ENCODE assay signal across 38 cellular contexts in the genomic region with DNA sequence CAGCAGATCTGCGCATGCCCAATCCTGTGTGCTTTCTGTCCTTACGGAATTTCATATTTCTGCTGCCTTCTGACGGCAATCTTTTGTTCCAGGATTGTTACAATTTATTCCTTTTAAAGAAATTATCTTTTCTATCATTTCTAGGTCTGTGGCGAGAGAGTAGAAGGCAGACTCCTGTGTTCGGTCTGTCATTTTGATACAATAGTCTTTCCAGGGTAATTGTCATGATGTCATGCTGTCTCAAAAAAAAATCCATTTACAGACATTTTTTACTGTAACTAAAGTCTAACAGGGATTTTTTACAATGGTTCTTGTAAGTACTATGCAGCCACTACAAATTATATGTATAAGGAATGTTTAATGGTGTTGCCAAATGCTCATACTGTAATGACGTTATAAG. TPM values are rescaled to one million over a fixed set of nuclear protein-coding genes. Genes with fewer than 3 reads are reported as not detected.
"Had no signal": no experiment of that assay in that cellular context is flagged by ENCODE, and none has a peak within 500 bp of the region (broad histone marks: within the 10 kb centered on the region; RNA-seq: fewer than 3 reads in every experiment).

No MANE protein-coding gene starts in this region.

- H3K4me1 Mint-ChIP-seq: activated naive CD4-positive, alpha-beta T cell treated with anti-CD3 and anti-CD28 coated beads, Interleukin-2, amount 10 ng/mL, durations not matched to agents 7 days and 5 days; activated naive CD4-positive, alpha-beta T cell treated with anti-CD3 and anti-CD28 coated beads, Interleukin-2, amount 50 U/mL, for 24 hours; activated naive CD8-positive, alpha-beta T cell treated with anti-CD3 and anti-CD28 coated beads for 36 hours; activated naive CD8-positive, alpha-beta T cell treated with anti-CD3 and anti-CD28 coated beads, Interleukin-2, amount 10 ng/mL, durations not matched to agents 7 days and 5 days; activated naive CD8-positive, alpha-beta T cell treated with anti-CD3 and anti-CD28 coated beads, Interleukin-2, amount 50 U/mL, for 24 hours; activated T-helper 17 cell treated with anti-CD3 and anti-CD28 coated beads, Interleukin-2, amount 50 U/mL, for 72 hours; brain; central memory CD8-positive, alpha-beta T cell had no signal

- H3K9me3 Mint-ChIP-seq: activated naive CD4-positive, alpha-beta T cell treated with anti-CD3 and anti-CD28 coated beads for 36 hours; activated naive CD4-positive, alpha-beta T cell treated with anti-CD3 and anti-CD28 coated beads, Interleukin-2, amount 10 ng/mL, durations not matched to agents 7 days and 5 days; activated naive CD4-positive, alpha-beta T cell treated with anti-CD3 and anti-CD28 coated beads, Interleukin-2, amount 50 U/mL, for 72 hours; activated naive CD8-positive, alpha-beta T cell treated with anti-CD3 and anti-CD28 coated beads for 36 hours; activated naive CD8-positive, alpha-beta T cell treated with anti-CD3 and anti-CD28 coated beads, Interleukin-2, amount 10 ng/mL, durations not matched to agents 7 days and 5 days; activated naive CD8-positive, alpha-beta T cell treated with anti-CD3 and anti-CD28 coated beads, Interleukin-2, amount 50 U/mL, for 24 hours; activated T-cell treated with anti-CD3 and anti-CD28 coated beads, Interleukin-2, amount 50 U/mL, for 24 hours; activated T-cell treated with anti-CD3 and anti-CD28 coated beads, Interleukin-2, amount 50 U/mL, for 4 hours; activated T-cell treated with anti-CD3 and anti-CD28 coated beads, Interleukin-2, amount 50 U/mL, for 72 hours; activated T-helper 1 cell treated with anti-CD3 and anti-CD28 coated beads, Interleukin-12 subunit alpha, Interleukin-12 subunit beta, Interleukin-2, Interleukin-4 antibody, amounts not matched to agents 30 ng/mL and 10 ng/mL and 1 ng/mL, durations not matched to agents 14 hours and 24 hours and 36 hours; activated T-helper 17 cell treated with anti-CD3 and anti-CD28 coated beads, Interleukin-2, amount 50 U/mL, for 72 hours; activated T-helper 2 cell treated with anti-CD3 and anti-CD28 coated beads, Interferon-gamma antibody, Interleukin-2, Interleukin-4, amounts not matched to agents 10 μg/mL and 5 μg/mL and 100 μg/mL, durations not matched to agents 14 hours and 24 hours and 36 hours; central memory CD8-positive, alpha-beta T cell had no signal

- H3K27me3 ChIP-seq: adrenal gland, ascending aorta, body of pancreas, brain microvascular endothelial cell, breast epithelium, cardiac muscle cell had no signal

- H3K27ac Mint-ChIP-seq: activated naive CD4-positive, alpha-beta T cell treated with anti-CD3 and anti-CD28 coated beads for 36 hours; activated naive CD4-positive, alpha-beta T cell treated with anti-CD3 and anti-CD28 coated beads, Interleukin-2, amount 10 ng/mL, durations not matched to agents 7 days and 5 days; activated naive CD4-positive, alpha-beta T cell treated with anti-CD3 and anti-CD28 coated beads, Interleukin-2, amount 50 U/mL, for 24 hours; activated naive CD4-positive, alpha-beta T cell treated with anti-CD3 and anti-CD28 coated beads, Interleukin-2, amount 50 U/mL, for 72 hours; activated naive CD8-positive, alpha-beta T cell; activated naive CD8-positive, alpha-beta T cell treated with anti-CD3 and anti-CD28 coated beads for 36 hours; activated naive CD8-positive, alpha-beta T cell treated with anti-CD3 and anti-CD28 coated beads, Interleukin-2, amount 10 ng/mL, durations not matched to agents 7 days and 5 days; activated naive CD8-positive, alpha-beta T cell treated with anti-CD3 and anti-CD28 coated beads, Interleukin-2, amount 50 U/mL, for 24 hours; activated T-cell treated with anti-CD3 and anti-CD28 coated beads, Interleukin-2, amount 50 U/mL, for 24 hours; activated T-cell treated with anti-CD3 and anti-CD28 coated beads, Interleukin-2, amount 50 U/mL, for 72 hours; activated T-helper 1 cell treated with anti-CD3 and anti-CD28 coated beads, Interleukin-12 subunit alpha, Interleukin-12 subunit beta, Interleukin-2, Interleukin-4 antibody, amounts not matched to agents 30 ng/mL and 10 ng/mL and 1 ng/mL, durations not matched to agents 14 hours and 24 hours and 36 hours; activated T-helper 17 cell treated with anti-CD3 and anti-CD28 coated beads, Interleukin-2, amount 50 U/mL, for 72 hours; activated T-helper 2 cell treated with anti-CD3 and anti-CD28 coated beads, Interferon-gamma antibody, Interleukin-2, Interleukin-4, amounts not matched to agents 10 μg/mL and 5 μg/mL and 100 μg/mL, durations not matched to agents 14 hours and 24 hours and 36 hours; brain had no signal

- H3K36me3 Mint-ChIP-seq: activated naive CD4-positive, alpha-beta T cell treated with anti-CD3 and anti-CD28 coated beads, Interleukin-2, amount 10 ng/mL, durations not matched to agents 7 days and 5 days; activated naive CD4-positive, alpha-beta T cell treated with anti-CD3 and anti-CD28 coated beads, Interleukin-2, amount 50 U/mL, for 24 hours; activated naive CD8-positive, alpha-beta T cell; activated naive CD8-positive, alpha-beta T cell treated with anti-CD3 and anti-CD28 coated beads for 36 hours; activated naive CD8-positive, alpha-beta T cell treated with anti-CD3 and anti-CD28 coated beads, Interleukin-2, amount 10 ng/mL, durations not matched to agents 7 days and 5 days; brain had no signal

- H3K9me3 ChIP-seq: adrenal gland, ascending aorta, body of pancreas, breast epithelium had no signal

- H3K4me1 ChIP-seq: adrenal gland, ascending aorta, body of pancreas, breast epithelium had no signal

- DNase-seq: activated effector memory CD4-positive, alpha-beta T cell treated with Interleukin-2 at 50 U/mL for 16 hours; activated gamma-delta T cell; activated gamma-delta T cell treated with Interleukin-2 at 50 U/mL for 16 hours; activated naive CD4-positive, alpha-beta T cell; activated naive CD4-positive, alpha-beta T cell treated with anti-CD3 and anti-CD28 coated beads for 36 hours; activated naive CD4-positive, alpha-beta T cell treated with anti-CD3 and anti-CD28 coated beads, Interleukin-2, amount 50 U/mL, for 16 hours; activated naive CD8-positive, alpha-beta T cell treated with anti-CD3 and anti-CD28 coated beads, Interleukin-2, amount 10 ng/mL, durations not matched to agents 7 days and 5 days; activated naive CD8-positive, alpha-beta T cell treated with anti-CD3 and anti-CD28 coated beads, Interleukin-2, amount 50 U/mL, for 24 hours; activated T-cell treated with anti-CD3 and anti-CD28 coated beads for 4 hours; activated T-cell treated with anti-CD3 and anti-CD28 coated beads, Interleukin-2, amount 50 U/mL, for 1 hour; activated T-cell treated with anti-CD3 and anti-CD28 coated beads, Interleukin-2, amount 50 U/mL, for 24 hours; activated T-cell treated with anti-CD3 and anti-CD28 coated beads, Interleukin-2, amount 50 U/mL, for 4 hours; adrenal gland; amniotic stem cell; aorta; brain microvascular endothelial cell; caudate nucleus; central memory CD4-positive, alpha-beta T cell; cerebellar nuclear complex had no signal

- H3K4me3 ChIP-seq: adrenal gland, ascending aorta, body of pancreas, breast epithelium, cardiac muscle cell had no signal

- H3K27me3 Mint-ChIP-seq: activated naive CD4-positive, alpha-beta T cell treated with anti-CD3 and anti-CD28 coated beads, Interleukin-2, amount 10 ng/mL, durations not matched to agents 7 days and 5 days; brain had no signal

- H3K36me3 ChIP-seq: adrenal gland, ascending aorta, brain microvascular endothelial cell, breast epithelium, cardiac muscle cell had no signal

- H3K4me3 Mint-ChIP-seq: activated naive CD4-positive, alpha-beta T cell treated with anti-CD3 and anti-CD28 coated beads for 36 hours; activated naive CD4-positive, alpha-beta T cell treated with anti-CD3 and anti-CD28 coated beads, Interleukin-2, amount 10 ng/mL, durations not matched to agents 7 days and 5 days; activated naive CD4-positive, alpha-beta T cell treated with anti-CD3 and anti-CD28 coated beads, Interleukin-2, amount 50 U/mL, for 24 hours; activated naive CD8-positive, alpha-beta T cell; activated naive CD8-positive, alpha-beta T cell treated with anti-CD3 and anti-CD28 coated beads for 36 hours; activated naive CD8-positive, alpha-beta T cell treated with anti-CD3 and anti-CD28 coated beads, Interleukin-2, amount 10 ng/mL, durations not matched to agents 7 days and 5 days; activated naive CD8-positive, alpha-beta T cell treated with anti-CD3 and anti-CD28 coated beads, Interleukin-2, amount 50 U/mL, for 24 hours; activated T-cell treated with anti-CD3 and anti-CD28 coated beads, Interleukin-2, amount 50 U/mL, for 24 hours; activated T-cell treated with anti-CD3 and anti-CD28 coated beads, Interleukin-2, amount 50 U/mL, for 4 hours; activated T-cell treated with anti-CD3 and anti-CD28 coated beads, Interleukin-2, amount 50 U/mL, for 72 hours; activated T-helper 1 cell treated with anti-CD3 and anti-CD28 coated beads, Interleukin-12 subunit alpha, Interleukin-12 subunit beta, Interleukin-2, Interleukin-4 antibody, amounts not matched to agents 30 ng/mL and 10 ng/mL and 1 ng/mL, durations not matched to agents 14 hours and 24 hours and 36 hours; activated T-helper 17 cell treated with anti-CD3 and anti-CD28 coated beads, Interleukin-2, amount 50 U/mL, for 72 hours; brain; central memory CD8-positive, alpha-beta T cell had no signal

- H3K27ac ChIP-seq: adrenal gland, ascending aorta, body of pancreas, brain microvascular endothelial cell, breast epithelium, cardiac muscle cell had no signal

RNA-seq across cellular contexts. Expression of gene KRTAP7-1, which starts 9.0 kb away (rescaled TPM):
- total RNA-seq: activated naive CD4-positive, alpha-beta T cell treated with anti-CD3 and anti-CD28 coated beads for 36 hours; activated naive CD4-positive, alpha-beta T cell treated with anti-CD3 and anti-CD28 coated beads, Interleukin-2, amount 50 U/mL, for 72 hours; activated naive CD8-positive, alpha-beta T cell treated with anti-CD3 and anti-CD28 coated beads for 36 hours; activated naive CD8-positive, alpha-beta T cell treated with anti-CD3 and anti-CD28 coated beads, Interleukin-2, amount 10 ng/mL, durations not matched to agents 7 days and 5 days; activated T-cell treated with anti-CD3 and anti-CD28 coated beads, Interleukin-2, amount 50 U/mL, for 4 hours; activated T-cell treated with anti-CD3 and anti-CD28 coated beads, Interleukin-2, amount 50 U/mL, for 72 hours; activated T-helper 1 cell treated with anti-CD3 and anti-CD28 coated beads, Interleukin-12 subunit alpha, Interleukin-12 subunit beta, Interleukin-2, Interleukin-4 antibody, amounts not matched to agents 30 ng/mL and 10 ng/mL and 1 ng/mL, durations not matched to agents 14 hours and 24 hours and 36 hours; activated T-helper 17 cell treated with anti-CD3 and anti-CD28 coated beads, Interleukin-2, amount 50 U/mL, for 72 hours; activated T-helper 2 cell treated with anti-CD3 and anti-CD28 coated beads, Interferon-gamma antibody, Interleukin-2, Interleukin-4, amounts not matched to agents 10 μg/mL and 5 μg/mL and 100 μg/mL, durations not matched to agents 14 hours and 24 hours and 36 hours; adrenal gland; aorta; ascending aorta; astrocyte; body of pancreas; breast epithelium; bronchial epithelial cell; cardiac muscle cell; cardiac septum had no signal
- polyA plus RNA-seq: adipose tissue, adrenal gland, aorta, cardiac muscle cell had no signal

RNA-seq across cellular contexts. Expression of gene KRTAP8-1, which starts 25.5 kb away (rescaled TPM):
- total RNA-seq: activated naive CD4-positive, alpha-beta T cell treated with anti-CD3 and anti-CD28 coated beads for 36 hours; activated naive CD4-positive, alpha-beta T cell treated with anti-CD3 and anti-CD28 coated beads, Interleukin-2, amount 50 U/mL, for 72 hours; activated naive CD8-positive, alpha-beta T cell treated with anti-CD3 and anti-CD28 coated beads for 36 hours; activated naive CD8-positive, alpha-beta T cell treated with anti-CD3 and anti-CD28 coated beads, Interleukin-2, amount 10 ng/mL, durations not matched to agents 7 days and 5 days; activated T-cell treated with anti-CD3 and anti-CD28 coated beads, Interleukin-2, amount 50 U/mL, for 4 hours; activated T-cell treated with anti-CD3 and anti-CD28 coated beads, Interleukin-2, amount 50 U/mL, for 72 hours; activated T-helper 1 cell treated with anti-CD3 and anti-CD28 coated beads, Interleukin-12 subunit alpha, Interleukin-12 subunit beta, Interleukin-2, Interleukin-4 antibody, amounts not matched to agents 30 ng/mL and 10 ng/mL and 1 ng/mL, durations not matched to agents 14 hours and 24 hours and 36 hours; activated T-helper 17 cell treated with anti-CD3 and anti-CD28 coated beads, Interleukin-2, amount 50 U/mL, for 72 hours; activated T-helper 2 cell treated with anti-CD3 and anti-CD28 coated beads, Interferon-gamma antibody, Interleukin-2, Interleukin-4, amounts not matched to agents 10 μg/mL and 5 μg/mL and 100 μg/mL, durations not matched to agents 14 hours and 24 hours and 36 hours; adrenal gland; aorta; ascending aorta; astrocyte; body of pancreas; breast epithelium; bronchial epithelial cell; cardiac muscle cell; cardiac septum had no signal
- polyA plus RNA-seq: adipose tissue, adrenal gland, aorta, cardiac muscle cell had no signal

RNA-seq across cellular contexts. Expression of gene KRTAP11-1, which starts 42.8 kb away (rescaled TPM):
- total RNA-seq: activated naive CD4-positive, alpha-beta T cell treated with anti-CD3 and anti-CD28 coated beads for 36 hours; activated naive CD4-positive, alpha-beta T cell treated with anti-CD3 and anti-CD28 coated beads, Interleukin-2, amount 50 U/mL, for 72 hours; activated naive CD8-positive, alpha-beta T cell treated with anti-CD3 and anti-CD28 coated beads for 36 hours; activated naive CD8-positive, alpha-beta T cell treated with anti-CD3 and anti-CD28 coated beads, Interleukin-2, amount 10 ng/mL, durations not matched to agents 7 days and 5 days; activated T-cell treated with anti-CD3 and anti-CD28 coated beads, Interleukin-2, amount 50 U/mL, for 4 hours; activated T-cell treated with anti-CD3 and anti-CD28 coated beads, Interleukin-2, amount 50 U/mL, for 72 hours; activated T-helper 1 cell treated with anti-CD3 and anti-CD28 coated beads, Interleukin-12 subunit alpha, Interleukin-12 subunit beta, Interleukin-2, Interleukin-4 antibody, amounts not matched to agents 30 ng/mL and 10 ng/mL and 1 ng/mL, durations not matched to agents 14 hours and 24 hours and 36 hours; activated T-helper 17 cell treated with anti-CD3 and anti-CD28 coated beads, Interleukin-2, amount 50 U/mL, for 72 hours; activated T-helper 2 cell treated with anti-CD3 and anti-CD28 coated beads, Interferon-gamma antibody, Interleukin-2, Interleukin-4, amounts not matched to agents 10 μg/mL and 5 μg/mL and 100 μg/mL, durations not matched to agents 14 hours and 24 hours and 36 hours; adrenal gland; aorta; ascending aorta; astrocyte; body of pancreas; breast epithelium; bronchial epithelial cell; cardiac muscle cell; cardiac septum had no signal
- polyA plus RNA-seq: adrenal gland, aorta, cardiac muscle cell had no signal
